Comparison of ENCODE assay signal across 1 cellular context in genomic region chr9:7297521-7297920, GRCh38.
TF ChIP-seq lines count a peak whose summit lies in the region.

No MANE protein-coding gene starts in this region.

TF ChIP-seq in WTC11, 78 proteins besides CTCF, POLR2A, EP300 and RAD21 (continued from another document):
- TF ChIP-seq HMGXB4 (CRISPR knock-in tag; IDR thresholded peaks at IDR 0.05): no peak
- no peak for TF ChIP-seq USF1 (CRISPR knock-in tag; IDR thresholded peaks at IDR 0.05)
- no peak for TF ChIP-seq ZNF232 (CRISPR knock-in tag; IDR thresholded peaks at IDR 0.05)
- TF ChIP-seq ZBTB21 (CRISPR knock-in tag; IDR thresholded peaks at IDR 0.05; ENCODE audit: borderline replicate concordance): no peak
- no peak for TF ChIP-seq IRF1 (CRISPR knock-in tag; IDR thresholded peaks at IDR 0.05)
TF ChIP-seq in WTC11: peak in this region for 0.
